In genomic region chr5:125011014-125011413, GRCh38 we compare ENCODE assay signal across 12 cellular contexts.
A peak's percentile ranks its signal among the peaks of the same experiment; 100 is the strongest.
DNase-seq lines count a peak whose midpoint lies in the region; ATAC-seq, FAIRE-seq and TF ChIP-seq lines count a peak whose summit lies in the region.
"Had no signal": no experiment of that assay in that cellular context is flagged by ENCODE, and none has a peak within 500 bp of the region (broad histone marks: within the 10 kb centered on the region; RNA-seq: fewer than 3 reads in every experiment).

No MANE protein-coding gene starts in this region.

- POLR2A ChIA-PET in HepG2 (lab: Yijun Ruan, JAX) = no interaction called here
- POLR2A ChIA-PET in WTC11 (lab: Charles Lee) = no interaction called here

- DNase-seq in HepG2 (ENCODE audit: low spot score) (no peak), small intestine (no peak), WTC11 (ENCODE audit: low spot score) (no peak)
- DNase-seq in activated T-helper 1 cell treated with anti-CD3 and anti-CD28 coated beads, Interleukin-12 subunit alpha, Interleukin-12 subunit beta, Interleukin-2, Interleukin-4 antibody, amounts not matched to agents 30 ng/mL and 10 ng/mL and 1 ng/mL, durations not matched to agents 14 hours and 24 hours and 36 hours (ENCODE audit: low spot score) = no peak
- no peak for DNase-seq in activated T-cell treated with anti-CD3 and anti-CD28 coated beads, Interleukin-2, amount 50 U/mL, for 1 hour
- DNase-seq: aorta; CD8-positive, alpha-beta T cell; NCI-H446 treated with DMSO at 0.1 percent for 48 hours; spleen had no signal

- H3K4me3 ChIP-seq in HepG2 (replicated peaks in 1 of 3; ENCODE audit: insufficient read depth in 1 of 3, low read depth in 2 of 3, low read length in 3 of 3) (peak overlapping the region in 1 of 3 experiments; percentile 7; a peak in 1 of 6 replicates), small intestine (ENCODE audit: low read depth in 1 of 2, low read length in 2 of 2) (no peak overlapping the region)
- H3K4me3 ChIP-seq: spleen had no signal

- no peaks in the 10 kb centered on the region for H3K36me3 Mint-ChIP-seq in activated T-helper 1 cell treated with anti-CD3 and anti-CD28 coated beads, Interleukin-12 subunit alpha, Interleukin-12 subunit beta, Interleukin-2, Interleukin-4 antibody, amounts not matched to agents 30 ng/mL and 10 ng/mL and 1 ng/mL, durations not matched to agents 14 hours and 24 hours and 36 hours (ENCODE audit: low read depth)
- H3K36me3 Mint-ChIP-seq in WTC11 = no peaks in the 10 kb centered on the region
- H3K36me3 Mint-ChIP-seq: CD8-positive, alpha-beta T cell had no signal

- H3K9me3 ChIP-seq in HepG2 (ENCODE audit: low read length) (no peaks in the 10 kb centered on the region), small intestine (ENCODE audit: control insufficient read depth, low read depth) (no peaks in the 10 kb centered on the region)
- H3K9me3 ChIP-seq: spleen had no signal

- no TSS peak for BruUV-seq in HepG2 (replicated peaks; lab: Mats Ljungman, UMichigan)

- H3K9ac ChIP-seq in HepG2 (ENCODE audit: insufficient read depth, low read depth, low read length) = no peak overlapping the region

- H3K4me3 Mint-ChIP-seq in activated T-helper 1 cell treated with anti-CD3 and anti-CD28 coated beads, Interleukin-12 subunit alpha, Interleukin-12 subunit beta, Interleukin-2, Interleukin-4 antibody, amounts not matched to agents 30 ng/mL and 10 ng/mL and 1 ng/mL, durations not matched to agents 14 hours and 24 hours and 36 hours = no peak overlapping the region
- no peak overlapping the region for H3K4me3 Mint-ChIP-seq in WTC11
- H3K4me3 Mint-ChIP-seq: CD8-positive, alpha-beta T cell had no signal

- ATAC-seq in GM18499 (IDR thresholded peaks at IDR 0.05; ENCODE audit: insufficient read depth, unreplicated experiment) = peak; percentile 48
- ATAC-seq in GM21390 (IDR thresholded peaks at IDR 0.05; ENCODE audit: unreplicated experiment) = peak; percentile 38
- ATAC-seq in HG03175 (IDR thresholded peaks at IDR 0.05; ENCODE audit: unreplicated experiment) = peak; percentile 55
- 0 out of 3 replicates have a peak, but pooled peaks have one; percentile 41 for ATAC-seq in HepG2
- no peak for ATAC-seq in WTC11
- ATAC-seq: CD8-positive, alpha-beta T cell had no signal

- H3K4me1 Mint-ChIP-seq in activated T-helper 1 cell treated with anti-CD3 and anti-CD28 coated beads, Interleukin-12 subunit alpha, Interleukin-12 subunit beta, Interleukin-2, Interleukin-4 antibody, amounts not matched to agents 30 ng/mL and 10 ng/mL and 1 ng/mL, durations not matched to agents 14 hours and 24 hours and 36 hours (ENCODE audit: low read depth) = no peaks in the 10 kb centered on the region
- H3K4me1 Mint-ChIP-seq in WTC11 = peaks cover 30% of the 10 kb centered on the region

- H2AFZ ChIP-seq in HepG2 (ENCODE audit: low read length) = no peak overlapping the region

- 10% methylated on average over 5 of the region's 5 CpGs for WGBS in HepG2 (ENCODE audit: low lambda C conversion rate)
- WGBS in small intestine, 3 donors = 48 to 65% (median 60%) methylated on average over 5 of the region's 5 CpGs

- no peaks in the 10 kb centered on the region for H4K20me1 ChIP-seq in HepG2 (ENCODE audit: insufficient read depth, low read length)

- TF ChIP-seq EP300 in HepG2 (IDR thresholded peaks at IDR 0.05; ENCODE audit: low read depth in 2 of 2, low read length in 2 of 2) (no peak), HepG2 (CRISPR knock-in tag; IDR thresholded peaks at IDR 0.05; ENCODE audit: borderline replicate concordance) (no peak)

- H3K27ac ChIP-seq in HepG2 (ENCODE audit: extremely low read length, insufficient read depth, low read length) = no peak overlapping the region
- H3K27ac ChIP-seq in small intestine (ENCODE audit: low read depth in 1 of 2, low read length in 1 of 2) = no peak overlapping the region
- H3K27ac ChIP-seq: spleen had no signal

- intact Hi-C loops in HepG2 (cut with micrococcal nuclease; ENCODE audit: unreplicated experiment) = no loop called here
- intact Hi-C loops in activated T-helper 1 cell treated with anti-CD3 and anti-CD28 coated beads, Interleukin-12 subunit alpha, Interleukin-12 subunit beta, Interleukin-2, Interleukin-4 antibody, amounts not matched to agents 30 ng/mL and 10 ng/mL and 1 ng/mL, durations not matched to agents 14 hours and 24 hours and 36 hours (cut with micrococcal nuclease) = no loop called here

- FAIRE-seq in HepG2 (lab: Jason Lieb, UNC) (no peak), small intestine (lab: Jason Lieb, UNC) (no peak)

- no peaks in the 10 kb centered on the region for H3K27me3 Mint-ChIP-seq in activated T-helper 1 cell treated with anti-CD3 and anti-CD28 coated beads, Interleukin-12 subunit alpha, Interleukin-12 subunit beta, Interleukin-2, Interleukin-4 antibody, amounts not matched to agents 30 ng/mL and 10 ng/mL and 1 ng/mL, durations not matched to agents 14 hours and 24 hours and 36 hours (ENCODE audit: insufficient read depth)
- H3K27me3 Mint-ChIP-seq in WTC11 (ENCODE audit: low read depth) = no peaks in the 10 kb centered on the region

- H3K36me3 ChIP-seq in HepG2 (replicated peaks in 1 of 2; ENCODE audit: control insufficient read depth in 1 of 2, insufficient read depth in 2 of 2, low read length in 2 of 2) = no peaks in the 10 kb centered on the region
- H3K36me3 ChIP-seq in small intestine (ENCODE audit: control insufficient read depth in 2 of 2, insufficient read depth in 2 of 2, low read length in 2 of 2) = no peaks in the 10 kb centered on the region
- H3K36me3 ChIP-seq: spleen had no signal

- in situ Hi-C loops in HepG2 (cut with HindIII; ENCODE audit: extremely low pct_ligation_motif_present, low pct_unique_long_range_greater_than_20kb) = no loop called here

- no peak overlapping the region for H3K27ac Mint-ChIP-seq in activated T-helper 1 cell treated with anti-CD3 and anti-CD28 coated beads, Interleukin-12 subunit alpha, Interleukin-12 subunit beta, Interleukin-2, Interleukin-4 antibody, amounts not matched to agents 30 ng/mL and 10 ng/mL and 1 ng/mL, durations not matched to agents 14 hours and 24 hours and 36 hours
- no peak overlapping the region for H3K27ac Mint-ChIP-seq in WTC11
- H3K27ac Mint-ChIP-seq: CD8-positive, alpha-beta T cell had no signal

- no peak for TF ChIP-seq CTCF in HepG2 (CRISPR knock-in tag; IDR thresholded peaks at IDR 0.05)
- no peak for TF ChIP-seq CTCF in WTC11 (IDR thresholded peaks at IDR 0.05)

- no peaks in the 10 kb centered on the region for H3K79me2 ChIP-seq in HepG2 (ENCODE audit: insufficient read depth, low read length)

- no peak for TF ChIP-seq RAD21 in HepG2 (CRISPR knock-in tag; IDR thresholded peaks at IDR 0.05)

- H3K4me2 ChIP-seq in HepG2 (ENCODE audit: low read depth, low read length) = peak overlapping the region; percentile 56

- no peak for TF ChIP-seq POLR2A in HepG2 (IDR thresholded peaks at IDR 0.05; ENCODE audit: insufficient read depth in 1 of 2, low read depth in 2 of 2, low read length in 2 of 2)

- H3K9me3 Mint-ChIP-seq in activated T-helper 1 cell treated with anti-CD3 and anti-CD28 coated beads, Interleukin-12 subunit alpha, Interleukin-12 subunit beta, Interleukin-2, Interleukin-4 antibody, amounts not matched to agents 30 ng/mL and 10 ng/mL and 1 ng/mL, durations not matched to agents 14 hours and 24 hours and 36 hours = no peaks in the 10 kb centered on the region
- no peaks in the 10 kb centered on the region for H3K9me3 Mint-ChIP-seq in WTC11
- H3K9me3 Mint-ChIP-seq: CD8-positive, alpha-beta T cell had no signal

- H3K4me1 ChIP-seq in HepG2 (ENCODE audit: insufficient read depth, low read length) (peaks cover 25% of the 10 kb centered on the region), small intestine (ENCODE audit: control insufficient read depth in 2 of 2, insufficient read depth in 1 of 2, low read depth in 1 of 2, low read length in 1 of 2) (no peaks in the 10 kb centered on the region)

- H3K27me3 ChIP-seq in HepG2 (ENCODE audit: control insufficient read depth in 1 of 2, insufficient read depth in 2 of 2, low read length in 2 of 2) = no peaks in the 10 kb centered on the region
- no peaks in the 10 kb centered on the region for H3K27me3 ChIP-seq in small intestine (ENCODE audit: control insufficient read depth in 2 of 2, insufficient read depth in 2 of 2, low read length in 2 of 2)
- H3K27me3 ChIP-seq: spleen had no signal

- CTCF ChIA-PET in HepG2 (lab: Yijun Ruan, JAX; ENCODE audit: low intra/inter-chr PET ratio, low total read pairs) (no interaction called here), WTC11 (lab: Charles Lee) (no interaction called here)

TF ChIP-seq in HepG2, 621 proteins besides CTCF, POLR2A, EP300 and RAD21 (continues in another document):
- TF ChIP-seq HNF4G (IDR thresholded peaks at IDR 0.05; ENCODE audit: borderline replicate concordance, low read depth, low read length) = no peak
- TF ChIP-seq HNF4G (CRISPR knock-in tag; IDR thresholded peaks at IDR 0.05; ENCODE audit: borderline replicate concordance, low read depth) = no peak
- TF ChIP-seq, protein P1, sequence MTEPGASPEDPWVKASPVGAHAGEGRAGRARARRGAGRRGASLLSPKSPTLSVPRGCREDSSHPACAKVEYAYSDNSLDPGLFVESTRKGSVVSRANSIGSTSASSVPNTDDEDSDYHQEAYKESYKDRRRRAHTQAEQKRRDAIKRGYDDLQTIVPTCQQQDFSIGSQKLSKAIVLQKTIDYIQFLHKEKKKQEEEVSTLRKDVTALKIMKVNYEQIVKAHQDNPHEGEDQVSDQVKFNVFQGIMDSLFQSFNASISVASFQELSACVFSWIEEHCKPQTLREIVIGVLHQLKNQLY (CRISPR knock-in tag; IDR thresholded peaks at IDR 0.05) = no peak
- TF ChIP-seq PHF5A (CRISPR knock-in tag; IDR thresholded peaks at IDR 0.05; ENCODE audit: low read depth, unreplicated experiment) = no peak
- no peak for TF ChIP-seq ZNF138 (CRISPR knock-in tag; IDR thresholded peaks at IDR 0.05; ENCODE audit: low read depth)
- no peak for TF ChIP-seq NFIC (IDR thresholded peaks at IDR 0.05; ENCODE audit: low read length)

TF ChIP-seq in WTC11, 78 proteins besides CTCF, POLR2A, EP300 and RAD21 (continues in another document):
- TF ChIP-seq SMAD4 (CRISPR knock-in tag; IDR thresholded peaks at IDR 0.05) = no peak
